12 cellular contexts compared by ENCODE assay signal in genomic region chr12:132620893-132621656, GRCh38. TPM values are rescaled to one million over a fixed set of nuclear protein-coding genes. Genes with fewer than 3 reads are reported as not detected.
"Had no signal": no experiment of that assay in that cellular context is flagged by ENCODE, and none has a peak within 500 bp of the region (broad histone marks: within the 10 kb centered on the region; RNA-seq: fewer than 3 reads in every experiment).

No MANE protein-coding gene starts in this region.

- H3K27ac Mint-ChIP-seq: endodermal cell, naive B cell had no signal

- DNase-seq: activated T-cell treated with anti-CD3 and anti-CD28 coated beads, Interleukin-2, amount 50 U/mL, for 1 hour; cerebellar nuclear complex; endodermal cell; hippocampal formation; naive B cell; T-helper 2 cell; thyroid gland had no signal

- H3K4me3 Mint-ChIP-seq: endodermal cell had no signal

- H3K4me3 ChIP-seq: lung, thyroid gland had no signal

- ATAC-seq: activated naive CD4-positive, alpha-beta T cell treated with anti-CD3 and anti-CD28 coated beads, Interleukin-2, amount 50 U/mL, for 72 hours had no signal

- H3K9me3 ChIP-seq: thyroid gland had no signal

- H3K27ac ChIP-seq: neutrophil, thyroid gland had no signal

- H3K4me1 Mint-ChIP-seq: endodermal cell had no signal

RNA-seq across cellular contexts. Expression of gene P2RX2, which starts 2.5 kb away (rescaled TPM):
- total RNA-seq: activated naive CD4-positive, alpha-beta T cell treated with anti-CD3 and anti-CD28 coated beads, Interleukin-2, amount 50 U/mL, for 72 hours; dermis microvascular lymphatic vessel endothelial cell; skeletal muscle tissue had no signal

RNA-seq across cellular contexts. Expression of gene LRCOL1, which starts 10.7 kb away (rescaled TPM):
- total RNA-seq: activated naive CD4-positive, alpha-beta T cell treated with anti-CD3 and anti-CD28 coated beads, Interleukin-2, amount 50 U/mL, for 72 hours; endodermal cell had no signal
